In the genomic region with DNA sequence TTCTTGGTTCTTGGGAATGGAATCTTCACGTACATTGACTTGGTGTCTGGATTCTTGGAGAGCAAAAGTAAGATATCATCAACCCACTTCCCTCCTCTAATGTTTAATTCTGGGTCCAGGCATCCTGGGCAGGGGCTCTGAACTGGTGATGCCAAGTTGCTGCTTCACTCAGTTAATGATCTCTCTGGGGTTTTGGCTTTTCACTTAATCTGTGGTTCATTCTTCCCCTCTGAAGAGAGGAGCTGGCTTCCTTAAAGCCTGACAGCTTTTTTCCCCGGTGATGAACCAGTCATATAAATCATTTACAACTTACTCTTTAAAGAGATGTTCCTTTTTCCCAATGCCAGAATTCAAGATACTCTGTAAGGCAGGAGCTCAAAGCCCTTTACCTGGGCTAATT, we compare ENCODE assay signal across 16 cellular contexts.
"Had no signal": no experiment of that assay in that cellular context is flagged by ENCODE, and none has a peak within 500 bp of the region (broad histone marks: within the 10 kb centered on the region; RNA-seq: fewer than 3 reads in every experiment).

No MANE protein-coding gene starts in this region.

- H3K36me3 Mint-ChIP-seq: stimulated activated naive B cell treated with anti-CD40 and anti-IgM and Interleukin-4, amounts not matched to agents 10 μg/mL and 1 μg/mL and 100 μg/mL, for 72 hours had no signal

- H3K27ac ChIP-seq: esophagus muscularis mucosa, psoas muscle, upper lobe of left lung had no signal

- H3K4me3 ChIP-seq: esophagus muscularis mucosa, psoas muscle, spleen, upper lobe of left lung had no signal

- H3K4me3 Mint-ChIP-seq: activated naive CD8-positive, alpha-beta T cell treated with anti-CD3 and anti-CD28 coated beads, Interleukin-2, amount 10 ng/mL, durations not matched to agents 7 days and 5 days; activated T-cell treated with anti-CD3 and anti-CD28 coated beads, Interleukin-2, amount 50 U/mL, for 24 hours; naive thymus-derived CD8-positive, alpha-beta T cell; stimulated activated naive B cell treated with anti-CD40 and anti-IgM and Interleukin-4, amounts not matched to agents 10 μg/mL and 1 μg/mL and 100 μg/mL, for 72 hours; T-helper 2 cell treated with Interferon-gamma antibody and Interleukin-4, amounts not matched to agents 5 μg/mL and 100 μg/mL, for 36 hours had no signal

- H3K27me3 ChIP-seq: esophagus muscularis mucosa, spleen, upper lobe of left lung had no signal

- H3K36me3 ChIP-seq: esophagus muscularis mucosa, spleen, upper lobe of left lung had no signal

- ATAC-seq: naive thymus-derived CD8-positive, alpha-beta T cell; psoas muscle; sciatic nerve; stimulated activated naive B cell treated with anti-CD40 and anti-IgM and Interleukin-4, amounts not matched to agents 10 μg/mL and 1 μg/mL and 100 μg/mL, for 72 hours had no signal

- DNase-seq: activated CD4-positive, alpha-beta T cell treated with anti-CD3 and anti-CD28 coated beads, Interleukin-2, amount 50 U/mL, for 4 hours; activated CD4-positive, CD25-positive, alpha-beta regulatory T cell treated with anti-CD3 and anti-CD28 coated beads, Interleukin-2, amount 50 U/mL, for 72 hours; activated effector memory CD4-positive, alpha-beta T cell treated with anti-CD3 and anti-CD28 coated beads, Interleukin-2, amount 50 U/mL, for 16 hours; activated naive CD8-positive, alpha-beta T cell treated with anti-CD3 and anti-CD28 coated beads, Interleukin-2, amount 10 ng/mL, durations not matched to agents 7 days and 5 days; activated T-cell treated with anti-CD3 and anti-CD28 coated beads, Interleukin-2, amount 50 U/mL, for 24 hours; glutamatergic neuron; naive thymus-derived CD8-positive, alpha-beta T cell; psoas muscle; spleen; stimulated activated CD4-positive, alpha-beta T cell treated with anti-CD3 and anti-CD28 coated beads, Interleukin-2, amount 100 ng/mL, for 24 hours; stimulated activated naive B cell treated with anti-CD40 and anti-IgM and Interleukin-4, amounts not matched to agents 10 μg/mL and 1 μg/mL and 100 μg/mL, for 72 hours; substantia nigra; upper lobe of left lung had no signal

- H3K27me3 Mint-ChIP-seq: activated naive CD8-positive, alpha-beta T cell treated with anti-CD3 and anti-CD28 coated beads, Interleukin-2, amount 10 ng/mL, durations not matched to agents 7 days and 5 days; activated T-cell treated with anti-CD3 and anti-CD28 coated beads, Interleukin-2, amount 50 U/mL, for 24 hours; naive thymus-derived CD8-positive, alpha-beta T cell; stimulated activated naive B cell treated with anti-CD40 and anti-IgM and Interleukin-4, amounts not matched to agents 10 μg/mL and 1 μg/mL and 100 μg/mL, for 72 hours had no signal

- H3K9me3 ChIP-seq: esophagus muscularis mucosa, psoas muscle, spleen, upper lobe of left lung had no signal

- H3K27ac Mint-ChIP-seq: activated naive CD8-positive, alpha-beta T cell treated with anti-CD3 and anti-CD28 coated beads, Interleukin-2, amount 10 ng/mL, durations not matched to agents 7 days and 5 days; activated T-cell treated with anti-CD3 and anti-CD28 coated beads, Interleukin-2, amount 50 U/mL, for 24 hours; stimulated activated naive B cell treated with anti-CD40 and anti-IgM and Interleukin-4, amounts not matched to agents 10 μg/mL and 1 μg/mL and 100 μg/mL, for 72 hours; T-helper 2 cell treated with Interferon-gamma antibody and Interleukin-4, amounts not matched to agents 5 μg/mL and 100 μg/mL, for 36 hours had no signal

- H3K9me3 Mint-ChIP-seq: activated T-cell treated with anti-CD3 and anti-CD28 coated beads, Interleukin-2, amount 50 U/mL, for 24 hours; naive thymus-derived CD8-positive, alpha-beta T cell; stimulated activated naive B cell treated with anti-CD40 and anti-IgM and Interleukin-4, amounts not matched to agents 10 μg/mL and 1 μg/mL and 100 μg/mL, for 72 hours; T-helper 2 cell treated with Interferon-gamma antibody and Interleukin-4, amounts not matched to agents 5 μg/mL and 100 μg/mL, for 36 hours had no signal
